7 cellular contexts compared by ENCODE assay signal in genomic region chr17:60614247-60614646, GRCh38. TPM values are rescaled to one million over a fixed set of nuclear protein-coding genes. Genes with fewer than 3 reads are reported as not detected.
DNase-seq lines count a peak whose midpoint lies in the region; ATAC-seq, FAIRE-seq and TF ChIP-seq lines count a peak whose summit lies in the region.
"Not testable (repeated sequence)": the region's sequence is repeated elsewhere in the genome, so short reads cannot be mapped to it uniquely, and the experiment has no call there.

No MANE protein-coding gene starts in this region.

- 91% methylated on average over 3 of the region's 3 CpGs for WGBS in HepG2 (ENCODE audit: low lambda C conversion rate)

- TF ChIP-seq EP300 in HepG2 (IDR thresholded peaks at IDR 0.05; ENCODE audit: low read depth in 2 of 2, low read length in 2 of 2); HepG2 (CRISPR knock-in tag; IDR thresholded peaks at IDR 0.05; ENCODE audit: borderline replicate concordance): not testable (repeated sequence)

- BruUV-seq in HepG2 (replicated peaks; lab: Mats Ljungman, UMichigan): not testable (repeated sequence)

- CTCF ChIA-PET in HEK293 (lab: Yijun Ruan, JAX): interaction anchor here (0.8 to 1.1 kb wide), 3 partner anchors 9 to 25 kb away, joined by 3 read pairs; no protein-coding TSS in a partner anchor
- CTCF ChIA-PET in WTC11 (lab: Charles Lee): interaction anchor here (1.1 to 1.8 kb wide), 4 partner anchors 11 to 45 kb away, joined by 3 to 5 read pairs (median 4); partner anchors contain the start of gene PPM1D
- CTCF ChIA-PET in HepG2 (lab: Yijun Ruan, JAX; ENCODE audit: low intra/inter-chr PET ratio, low total read pairs): not testable (repeated sequence)

- in situ Hi-C loops in HepG2 (cut with HindIII; ENCODE audit: extremely low pct_ligation_motif_present, low pct_unique_long_range_greater_than_20kb): not testable (repeated sequence)

- not testable (repeated sequence) for H3K4me1 Mint-ChIP-seq in WTC11; activated naive CD8-positive, alpha-beta T cell treated with anti-CD3 and anti-CD28 coated beads, Interleukin-2, amount 10 ng/mL, durations not matched to agents 7 days and 5 days; nephron progenitor cell; neural progenitor cell

- FAIRE-seq in HepG2 (lab: Jason Lieb, UNC): not testable (repeated sequence)

- not testable (repeated sequence) for H3F3A ChIP-seq in neural progenitor cell (ENCODE audit: low read depth)

- DNase-seq in NCI-H69 (lab: John Stamatoyannopoulos, UW): peak; percentile 9
- DNase-seq in WTC11 (ENCODE audit: low spot score); activated naive CD8-positive, alpha-beta T cell treated with anti-CD3 and anti-CD28 coated beads, Interleukin-2, amount 10 ng/mL, durations not matched to agents 7 days and 5 days; HepG2 (ENCODE audit: low spot score); nephron progenitor cell; neural progenitor cell (ENCODE audit: low spot score): not testable (repeated sequence)

- H3K4me3 Mint-ChIP-seq in WTC11; activated naive CD8-positive, alpha-beta T cell treated with anti-CD3 and anti-CD28 coated beads, Interleukin-2, amount 10 ng/mL, durations not matched to agents 7 days and 5 days; nephron progenitor cell; neural progenitor cell: not testable (repeated sequence)

- not testable (repeated sequence) for TF ChIP-seq POLR2A in HepG2 (IDR thresholded peaks at IDR 0.05; ENCODE audit: insufficient read depth in 1 of 2, low read depth in 2 of 2, low read length in 2 of 2)

- H4K20me1 ChIP-seq in HepG2 (ENCODE audit: insufficient read depth, low read length); neural progenitor cell (ENCODE audit: low read depth): not testable (repeated sequence)

- not testable (repeated sequence) for TF ChIP-seq RAD21 in HepG2 (CRISPR knock-in tag; IDR thresholded peaks at IDR 0.05)

- not testable (repeated sequence) for TF ChIP-seq CTCF in HEK293 (tag by site-specific recombination; IDR thresholded peaks at IDR 0.05); WTC11 (IDR thresholded peaks at IDR 0.05); HepG2 (CRISPR knock-in tag; IDR thresholded peaks at IDR 0.05); nephron progenitor cell (IDR thresholded peaks at IDR 0.05); neural progenitor cell (IDR thresholded peaks at IDR 0.05)

- peaks cover 97% of the 10 kb centered on the region for H3K79me2 ChIP-seq in HepG2 (ENCODE audit: insufficient read depth, low read length)
- peaks cover 100% of the 10 kb centered on the region for H3K79me2 ChIP-seq in neural progenitor cell (ENCODE audit: low read depth)

- H3K4me1 ChIP-seq in HEK293 (ENCODE audit: control insufficient read depth, insufficient read depth, low read length): peaks cover 16% of the 10 kb centered on the region
- peaks cover 15% of the 10 kb centered on the region; the same call in 1 of the 2 replicates for H3K4me1 ChIP-seq in HepG2 (ENCODE audit: insufficient read depth, low read length)
- H3K4me1 ChIP-seq in neural progenitor cell: not testable (repeated sequence)

- not testable (repeated sequence) for H3K4me2 ChIP-seq in HepG2 (ENCODE audit: low read depth, low read length); neural progenitor cell

- H3K27ac Mint-ChIP-seq in WTC11 (peak overlapping the region; percentile 92), nephron progenitor cell (peak overlapping the region; percentile 99), neural progenitor cell (peak overlapping the region; percentile 87)
- peak overlapping the region; percentile 9 for H3K27ac Mint-ChIP-seq in activated naive CD8-positive, alpha-beta T cell treated with anti-CD3 and anti-CD28 coated beads, Interleukin-2, amount 10 ng/mL, durations not matched to agents 7 days and 5 days

- not testable (repeated sequence) for H3K27ac ChIP-seq in HEK293 (ENCODE audit: extremely low read depth, low read depth, low read length); HepG2 (ENCODE audit: extremely low read length, insufficient read depth, low read length); neural progenitor cell

- H3K4me3 ChIP-seq in HEK293 (ENCODE audit: low read depth, low read length); HepG2 (replicated peaks in 1 of 3; ENCODE audit: insufficient read depth in 1 of 3, low read depth in 2 of 3, low read length in 3 of 3); neural progenitor cell: not testable (repeated sequence)

- not testable (repeated sequence) for H3K9ac ChIP-seq in HepG2 (ENCODE audit: insufficient read depth, low read depth, low read length); neural progenitor cell

- not testable (repeated sequence) for H3K36me3 ChIP-seq in HEK293 (ENCODE audit: control insufficient read depth in 2 of 2, insufficient read depth in 1 of 2, low read length in 2 of 2); neural progenitor cell
- peaks cover 4 to 12% of the 10 kb centered on the region in 2 experiments; a peak in 3 of 5 replicates for H3K36me3 ChIP-seq in HepG2 (replicated peaks in 1 of 2; ENCODE audit: control insufficient read depth in 1 of 2, insufficient read depth in 2 of 2, low read length in 2 of 2)

- H3K36me3 Mint-ChIP-seq in WTC11 (peaks cover 18% of the 10 kb centered on the region), nephron progenitor cell (ENCODE audit: low read depth) (peaks cover 42% of the 10 kb centered on the region), neural progenitor cell (peaks cover 14% of the 10 kb centered on the region)
- H3K36me3 Mint-ChIP-seq in activated naive CD8-positive, alpha-beta T cell treated with anti-CD3 and anti-CD28 coated beads, Interleukin-2, amount 10 ng/mL, durations not matched to agents 7 days and 5 days: not testable (repeated sequence)

- POLR2A ChIA-PET in HEK293 (lab: Yijun Ruan, JAX): interaction anchor here (0.9 to 2.5 kb wide), 5 partner anchors 9 to 222 kb away, joined by 3 to 9 read pairs (median 3); partner anchors contain the start of genes PPM1D and USP32
- POLR2A ChIA-PET in WTC11 (lab: Charles Lee): interaction anchor here (0.6 kb wide), 1 partner anchor 107 kb away, joined by 3 read pairs; no protein-coding TSS in a partner anchor
- POLR2A ChIA-PET in activated naive CD8-positive, alpha-beta T cell treated with anti-CD3 and anti-CD28 coated beads, Interleukin-2, amount 10 ng/mL, durations not matched to agents 7 days and 5 days (lab: Charles Lee): interaction anchor here (0.8 kb wide), 1 partner anchor 13 kb away, joined by 3 read pairs; no protein-coding TSS in a partner anchor
- POLR2A ChIA-PET in HepG2 (lab: Yijun Ruan, JAX): interaction anchor here (1.0 to 1.8 kb wide), 2 partner anchors 12 to 14 kb away, joined by 4 to 5 read pairs; partner anchors contain the start of gene PPM1D

- H2AFZ ChIP-seq in HepG2 (ENCODE audit: low read length); neural progenitor cell (replicated peaks): not testable (repeated sequence)

- H3K9me3 ChIP-seq in HEK293 (ENCODE audit: control insufficient read depth, insufficient read depth, low read depth, low read length); HepG2 (ENCODE audit: low read length); neural progenitor cell (ENCODE audit: low read depth): not testable (repeated sequence)

- peaks cover 16% of the 10 kb centered on the region for H3K9me3 Mint-ChIP-seq in WTC11
- H3K9me3 Mint-ChIP-seq in activated naive CD8-positive, alpha-beta T cell treated with anti-CD3 and anti-CD28 coated beads, Interleukin-2, amount 10 ng/mL, durations not matched to agents 7 days and 5 days; neural progenitor cell: not testable (repeated sequence)
- H3K9me3 Mint-ChIP-seq in nephron progenitor cell: peaks cover 18% of the 10 kb centered on the region

- H3K27me3 Mint-ChIP-seq in WTC11 (ENCODE audit: low read depth); activated naive CD8-positive, alpha-beta T cell treated with anti-CD3 and anti-CD28 coated beads, Interleukin-2, amount 10 ng/mL, durations not matched to agents 7 days and 5 days; nephron progenitor cell (ENCODE audit: low read depth, poor library complexity); neural progenitor cell (ENCODE audit: insufficient read depth, low read depth): not testable (repeated sequence)

- intact Hi-C loops in HepG2 (cut with micrococcal nuclease; ENCODE audit: unreplicated experiment): not testable (repeated sequence)

- H3K27me3 ChIP-seq in HepG2 (ENCODE audit: control insufficient read depth in 1 of 2, insufficient read depth in 2 of 2, low read length in 2 of 2); neural progenitor cell: not testable (repeated sequence)

- ATAC-seq in WTC11; activated naive CD8-positive, alpha-beta T cell treated with anti-CD3 and anti-CD28 coated beads, Interleukin-2, amount 10 ng/mL, durations not matched to agents 7 days and 5 days (ENCODE audit: low read depth): not testable (repeated sequence)
- 0 out of 3 replicates have a peak, but pooled peaks have one; percentile 28 for ATAC-seq in HepG2

RNA-seq across cellular contexts. Expression of gene PPM1D, which starts 14.3 kb away (rescaled TPM):
- total RNA-seq in WTC11 (2021) (16.5 to 20.4 TPM (median 17.0 TPM) in 3 replicates), HepG2 (2016; rRNA removed; fragmentation: Illumina TruSeq; extraction: Trizol) (26.2 and 32.3 TPM in 2 replicates), neural progenitor cell (ENCODE audit: low replicate concordance) (16.6 and 22.9 TPM in 2 replicates)
- total RNA-seq in activated naive CD8-positive, alpha-beta T cell treated with anti-CD3 and anti-CD28 coated beads, Interleukin-2, amount 10 ng/mL, durations not matched to agents 7 days and 5 days: 10 to 100 TPM; 17.1 to 17.5 TPM
- total RNA-seq in HepG2 (2016; cell fraction: cytosol; rRNA removed; fragmentation: Illumina TruSeq; extraction: Trizol; ENCODE audit: low read depth): 24.3 and 34.3 TPM in 2 replicates
- 26.8 and 33.7 TPM in 2 replicates for total RNA-seq in HepG2 (2016; cell fraction: insoluble cytoplasmic fraction; rRNA removed; fragmentation: Illumina TruSeq; extraction: Trizol)
- total RNA-seq in HepG2 (2016; cell fraction: membrane; rRNA removed; fragmentation: Illumina TruSeq; extraction: Trizol): 16.7 and 17.3 TPM in 2 replicates
- total RNA-seq in HepG2 (2016; cell fraction: nucleus; rRNA removed; fragmentation: Illumina TruSeq; extraction: Trizol): 18.8 and 22.5 TPM in 2 replicates
- 7.3 and 8.0 TPM in 2 replicates for polyA plus RNA-seq in HepG2 (2011; rRNA removed)
- 5.0 and 7.2 TPM in 2 replicates for polyA plus RNA-seq in HepG2 (2011; cell fraction: cytosol; rRNA removed)
- polyA plus RNA-seq in HepG2 (2011; cell fraction: nucleus; rRNA removed): 3.7 and 4.9 TPM in 2 replicates
- polyA plus RNA-seq in HepG2 (2012): 11.2 and 12.0 TPM in 2 replicates
- polyA plus RNA-seq in HepG2 (2016; cell fraction: cytosol; fragmentation: Illumina TruSeq; extraction: Trizol; ENCODE audit: low read depth): 2.3 and 2.4 TPM in 2 replicates
- polyA plus RNA-seq in HepG2 (2016; cell fraction: insoluble cytoplasmic fraction; fragmentation: Illumina TruSeq; extraction: Trizol; ENCODE audit: low read depth): 39.7 and 39.9 TPM in 2 replicates
- polyA plus RNA-seq in HepG2 (2016; cell fraction: membrane; fragmentation: Illumina TruSeq; extraction: Trizol; ENCODE audit: low read depth): 7.4 and 8.2 TPM in 2 replicates
- 26.4 and 26.9 TPM in 2 replicates for polyA plus RNA-seq in HepG2 (2016; cell fraction: nucleus; fragmentation: Illumina TruSeq; extraction: Trizol; ENCODE audit: insufficient read depth, low read depth)
- polyA minus RNA-seq in HepG2 (2011; rRNA and poly(A)+ RNA removed; ENCODE audit: low replicate concordance): 11.5 and 16.5 TPM in 2 replicates
- 6.4 and 7.6 TPM in 2 replicates for polyA minus RNA-seq in HepG2 (2011; cell fraction: cytosol; rRNA and poly(A)+ RNA removed)
- 9.3 and 11.1 TPM in 2 replicates for polyA minus RNA-seq in HepG2 (2011; cell fraction: nucleus; rRNA and poly(A)+ RNA removed)

Comparison
In these comparisons a context has a peak if more than half of its experiments do, and no peak if none do; other contexts are left out.
1. H3K27ac Mint-ChIP-seq: peak in every context shown above with its lines; median percentile 99 in nephron progenitor cell; 92 in WTC11; 87 in neural progenitor cell; 9 in activated naive CD8-positive, alpha-beta T cell treated with anti-CD3 and anti-CD28 coated beads, Interleukin-2, amount 10 ng/mL, durations not matched to agents 7 days and 5 days.